23 cellular contexts compared by ENCODE assay signal in the genomic region with DNA sequence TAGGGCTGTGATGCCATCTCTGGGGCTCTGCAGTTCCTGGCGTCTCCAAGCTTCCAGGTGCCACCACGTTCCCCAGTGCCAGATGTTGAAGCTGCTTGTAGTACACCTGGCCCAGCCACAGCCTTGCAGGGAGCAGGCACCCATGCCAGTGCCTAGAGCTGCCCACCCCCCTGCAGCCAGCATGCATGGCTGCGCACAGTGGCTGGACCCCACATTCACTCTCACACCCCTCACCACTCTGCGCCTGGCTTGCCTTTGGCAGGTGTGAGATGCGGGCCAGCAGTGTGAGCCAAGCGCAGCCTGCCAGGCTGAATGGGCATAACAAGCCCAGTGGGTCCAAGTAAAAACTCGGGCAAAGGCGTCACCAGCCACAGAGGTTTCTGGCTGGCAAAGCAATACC.
"Had no signal": no experiment of that assay in that cellular context is flagged by ENCODE, and none has a peak within 500 bp of the region (broad histone marks: within the 10 kb centered on the region; RNA-seq: fewer than 3 reads in every experiment).

No MANE protein-coding gene starts in this region.

- H3K4me3 Mint-ChIP-seq: activated CD4-positive, alpha-beta memory T cell treated with anti-CD3 and anti-CD28 coated beads for 36 hours; activated CD4-positive, alpha-beta T cell treated with anti-CD3 and anti-CD28 coated beads, Interleukin-2, amount 10 ng/mL, durations not matched to agents 24 days and 14 days; activated naive CD4-positive, alpha-beta T cell treated with anti-CD3 and anti-CD28 coated beads, Interleukin-2, amount 50 U/mL, for 24 hours; activated T-cell treated with anti-CD3 and anti-CD28 coated beads, Interleukin-2, amount 50 U/mL, for 4 hours; brain; T-helper 17 cell; WTC11 had no signal

- FAIRE-seq: astrocyte had no signal

- ATAC-seq: activated T-cell treated with anti-CD3 and anti-CD28 coated beads, Interleukin-2, amount 50 U/mL, for 4 hours; T-helper 17 cell; WTC11 had no signal

- H3K4me1 Mint-ChIP-seq: activated CD4-positive, alpha-beta T cell treated with anti-CD3 and anti-CD28 coated beads, Interleukin-2, amount 10 ng/mL, durations not matched to agents 24 days and 14 days; activated naive CD4-positive, alpha-beta T cell treated with anti-CD3 and anti-CD28 coated beads, Interleukin-2, amount 50 U/mL, for 24 hours; WTC11 had no signal

- H3K9me3 Mint-ChIP-seq: activated CD4-positive, alpha-beta memory T cell treated with anti-CD3 and anti-CD28 coated beads for 36 hours; activated CD4-positive, alpha-beta T cell treated with anti-CD3 and anti-CD28 coated beads, Interleukin-2, amount 10 ng/mL, durations not matched to agents 24 days and 14 days; activated naive CD4-positive, alpha-beta T cell treated with anti-CD3 and anti-CD28 coated beads, Interleukin-2, amount 50 U/mL, for 24 hours; activated T-cell treated with anti-CD3 and anti-CD28 coated beads, Interleukin-2, amount 50 U/mL, for 4 hours; activated T-helper 2 cell treated with anti-CD3 and anti-CD28 coated beads, Interferon-gamma antibody, Interleukin-2, Interleukin-4, amounts not matched to agents 10 μg/mL and 5 μg/mL and 100 μg/mL, durations not matched to agents 14 hours and 24 hours and 36 hours had no signal

- H3K27ac Mint-ChIP-seq: activated CD4-positive, alpha-beta memory T cell treated with anti-CD3 and anti-CD28 coated beads for 36 hours; activated CD4-positive, alpha-beta T cell treated with anti-CD3 and anti-CD28 coated beads, Interleukin-2, amount 10 ng/mL, durations not matched to agents 24 days and 14 days; activated naive CD4-positive, alpha-beta T cell treated with anti-CD3 and anti-CD28 coated beads, Interleukin-2, amount 50 U/mL, for 24 hours; activated T-helper 2 cell treated with anti-CD3 and anti-CD28 coated beads, Interferon-gamma antibody, Interleukin-2, Interleukin-4, amounts not matched to agents 10 μg/mL and 5 μg/mL and 100 μg/mL, durations not matched to agents 14 hours and 24 hours and 36 hours; brain; T-helper 17 cell; WTC11 had no signal

- H3K27me3 Mint-ChIP-seq: activated CD4-positive, alpha-beta memory T cell treated with anti-CD3 and anti-CD28 coated beads for 36 hours; activated CD4-positive, alpha-beta T cell treated with anti-CD3 and anti-CD28 coated beads, Interleukin-2, amount 10 ng/mL, durations not matched to agents 24 days and 14 days; activated naive CD4-positive, alpha-beta T cell treated with anti-CD3 and anti-CD28 coated beads, Interleukin-2, amount 50 U/mL, for 24 hours; brain; T-helper 17 cell had no signal

- DNase-seq: activated CD4-positive, alpha-beta memory T cell treated with anti-CD3 and anti-CD28 coated beads for 36 hours; activated CD4-positive, alpha-beta T cell treated with anti-CD3 and anti-CD28 coated beads, Interleukin-2, amount 10 ng/mL, durations not matched to agents 24 days and 14 days; activated CD4-positive, CD25-positive, alpha-beta regulatory T cell treated with anti-CD3 and anti-CD28 coated beads, Interleukin-2, amount 50 U/mL, for 72 hours; activated CD8-positive, alpha-beta memory T cell treated with anti-CD3 and anti-CD28 coated beads for 24 hours; activated naive CD4-positive, alpha-beta T cell; activated T-cell treated with anti-CD3 and anti-CD28 coated beads, Interleukin-2, amount 50 U/mL, for 4 hours; amygdala; Kasumi-1; NCI-H1048; NCI-H146; NCI-H187 treated with DMSO at 0.1 percent for 48 hours; NCI-H2171 treated with DMSO at 0.1 percent for 48 hours; NCI-H226; NCI-H526 treated with DMSO at 0.1 percent for 48 hours; NCI-H82; SIG-M5; T-helper 17 cell; T-helper 9 cell had no signal
